8 cellular contexts compared by ENCODE assay signal in genomic region chr19:13149628-13150186, GRCh38. TPM values are rescaled to one million over a fixed set of nuclear protein-coding genes. Genes with fewer than 3 reads are reported as not detected.
DNase-seq lines count a peak whose midpoint lies in the region; ATAC-seq and TF ChIP-seq lines count a peak whose summit lies in the region.

No MANE protein-coding gene starts in this region.

- CTCF ChIA-PET in activated CD8-positive, alpha-beta memory T cell treated with anti-CD3 and anti-CD28 coated beads, Interleukin-2, amount 10 ng/mL, durations not matched to agents 7 days and 5 days (lab: Charles Lee), result interaction anchor here (0.5 to 2.6 kb wide), 15 partner anchors 9 to 1185 kb away, joined by 3 to 12 read pairs (median 5); partner anchors contain the start of genes NACC1 and ZNF763
- CTCF ChIA-PET in activated B cell treated with CpG ODN at 0.5 μM for 24 hours (lab: Charles Lee), result interaction anchor here (0.9 to 1.8 kb wide), 7 partner anchors 18 to 113 kb away, joined by 3 to 18 read pairs (median 3); partner anchors contain the start of gene NACC1

- peaks cover 16% of the 10 kb centered on the region for H3K4me1 Mint-ChIP-seq in activated CD8-positive, alpha-beta memory T cell treated with anti-CD3 and anti-CD28 coated beads, Interleukin-2, amount 10 ng/mL, durations not matched to agents 7 days and 5 days
- H3K4me1 Mint-ChIP-seq in activated B cell treated with CpG ODN at 0.5 μM for 24 hours, result peaks cover 34% of the 10 kb centered on the region

- DNase-seq in activated CD8-positive, alpha-beta memory T cell treated with anti-CD3 and anti-CD28 coated beads, Interleukin-2, amount 10 ng/mL, durations not matched to agents 7 days and 5 days, result peak; percentile 67
- DNase-seq in activated CD8-positive, alpha-beta memory T cell treated with anti-CD3 and anti-CD28 coated beads, Interleukin-2, amount 50 U/mL, for 4 hours, result no peak
- DNase-seq in LHCN-M2 (ENCODE audit: low read depth) (peak; percentile 44), activated B cell treated with CpG ODN at 0.5 μM for 24 hours (no peak), fibroblast of the aortic adventitia (ENCODE audit: low read depth) (peak; percentile 34), omental fat pad (ENCODE audit: low spot score) (no peak), dedifferentiated amniotic fluid mesenchymal stem cell (ENCODE audit: extremely low spot score) (no peak)

- no peaks in the 10 kb centered on the region for H3K27me3 Mint-ChIP-seq in activated CD8-positive, alpha-beta memory T cell treated with anti-CD3 and anti-CD28 coated beads, Interleukin-2, amount 10 ng/mL, durations not matched to agents 7 days and 5 days
- H3K27me3 Mint-ChIP-seq in activated B cell treated with CpG ODN at 0.5 μM for 24 hours, result no peaks in the 10 kb centered on the region

- H3K4me3 ChIP-seq in fibroblast of the aortic adventitia (ENCODE audit: low read depth, low read length), result peak overlapping the region; percentile 98

- intact Hi-C loops in activated B cell treated with CpG ODN at 0.5 μM for 24 hours (cut with micrococcal nuclease), result loop anchor here (1.0 to 10.0 kb wide), 9 partner anchors 17 to 988 kb away; partner anchors contain the start of genes ASF1B, CALR, LYL1 and RFX1

- peak overlapping the region; percentile 91 for H3K27ac Mint-ChIP-seq in activated CD8-positive, alpha-beta memory T cell treated with anti-CD3 and anti-CD28 coated beads, Interleukin-2, amount 10 ng/mL, durations not matched to agents 7 days and 5 days
- peak overlapping the region; percentile 99 for H3K27ac Mint-ChIP-seq in activated B cell treated with CpG ODN at 0.5 μM for 24 hours

- no peaks in the 10 kb centered on the region for H3K9me3 Mint-ChIP-seq in activated CD8-positive, alpha-beta memory T cell treated with anti-CD3 and anti-CD28 coated beads, Interleukin-2, amount 10 ng/mL, durations not matched to agents 7 days and 5 days (ENCODE audit: low read depth)
- H3K9me3 Mint-ChIP-seq in activated B cell treated with CpG ODN at 0.5 μM for 24 hours, result no peaks in the 10 kb centered on the region

- TF ChIP-seq CTCF in activated B cell treated with CpG ODN at 0.5 μM for 24 hours (IDR thresholded peaks at IDR 0.05), result no peak
- no peak for TF ChIP-seq CTCF in fibroblast of the aortic adventitia (IDR thresholded peaks at IDR 0.05; ENCODE audit: insufficient read depth, low read length)
- no peak for TF ChIP-seq CTCF in omental fat pad (IDR thresholded peaks at IDR 0.05)

- peaks cover 23% of the 10 kb centered on the region for H3K36me3 Mint-ChIP-seq in activated CD8-positive, alpha-beta memory T cell treated with anti-CD3 and anti-CD28 coated beads, Interleukin-2, amount 10 ng/mL, durations not matched to agents 7 days and 5 days
- H3K36me3 Mint-ChIP-seq in activated B cell treated with CpG ODN at 0.5 μM for 24 hours (ENCODE audit: low read depth), result peaks cover 42% of the 10 kb centered on the region

- ATAC-seq in activated CD8-positive, alpha-beta memory T cell treated with anti-CD3 and anti-CD28 coated beads, Interleukin-2, amount 10 ng/mL, durations not matched to agents 7 days and 5 days, result peak; percentile 2
- ATAC-seq in activated B cell treated with CpG ODN at 0.5 μM for 24 hours (ENCODE audit: low read depth) (peak; percentile 2), omental fat pad (ENCODE audit: low FRiP score) (peak; percentile 4), GM18873 (IDR thresholded peaks at IDR 0.05; ENCODE audit: low FRiP score, unreplicated experiment) (no peak)

- POLR2A ChIA-PET in activated B cell treated with CpG ODN at 0.5 μM for 24 hours (lab: Charles Lee), result interaction anchor here (0.6 to 5.0 kb wide), 18 partner anchors 17 to 1350 kb away, joined by 3 to 258 read pairs (median 4); partner anchors contain the start of genes LYL1, NACC1 and TRMT1

- H3K4me3 Mint-ChIP-seq in activated CD8-positive, alpha-beta memory T cell treated with anti-CD3 and anti-CD28 coated beads, Interleukin-2, amount 10 ng/mL, durations not matched to agents 7 days and 5 days, result peak overlapping the region; percentile 96
- peak overlapping the region; percentile 99 for H3K4me3 Mint-ChIP-seq in activated B cell treated with CpG ODN at 0.5 μM for 24 hours

RNA-seq across cellular contexts. Expression of gene STX10, which starts 0.5 kb away (rescaled TPM):
- total RNA-seq in activated CD8-positive, alpha-beta memory T cell treated with anti-CD3 and anti-CD28 coated beads, Interleukin-2, amount 10 ng/mL, durations not matched to agents 7 days and 5 days, result 10 to 100 TPM; 58.6 to 70.1 TPM
- total RNA-seq in LHCN-M2 (2014; rRNA removed), result 76.4 and 78.6 TPM in 2 replicates
- 79.3 TPM for polyA plus RNA-seq in LHCN-M2 (2012)
- 41.7 and 43.6 TPM in 2 replicates for total RNA-seq in activated B cell treated with CpG ODN at 0.5 μM for 24 hours
- total RNA-seq in fibroblast of the aortic adventitia (ENCODE audit: low replicate concordance), result 62.7 and 122 TPM in 2 replicates
- 10 to 100 TPM; 41.0 to 97.6 (median 53.9) TPM for total RNA-seq in omental fat pad

RNA-seq across cellular contexts. Expression of gene IER2, which starts 0.5 kb away (rescaled TPM):
- 100 to 1,000 TPM; 148 to 209 TPM for total RNA-seq in activated CD8-positive, alpha-beta memory T cell treated with anti-CD3 and anti-CD28 coated beads, Interleukin-2, amount 10 ng/mL, durations not matched to agents 7 days and 5 days
- total RNA-seq in LHCN-M2 (2014; rRNA removed), result 13.6 and 14.7 TPM in 2 replicates
- polyA plus RNA-seq in LHCN-M2 (2012), result 31.1 TPM
- 116 and 119 TPM in 2 replicates for total RNA-seq in activated B cell treated with CpG ODN at 0.5 μM for 24 hours
- total RNA-seq in fibroblast of the aortic adventitia (ENCODE audit: low replicate concordance), result 20.3 and 43.5 TPM in 2 replicates
- 100 to 1,000 TPM; 110 to 253 (median 210) TPM for total RNA-seq in omental fat pad

RNA-seq across cellular contexts. Expression of gene NACC1, which starts 31.6 kb away (rescaled TPM):
- 10 to 100 TPM; 82.2 to 96.0 TPM for total RNA-seq in activated CD8-positive, alpha-beta memory T cell treated with anti-CD3 and anti-CD28 coated beads, Interleukin-2, amount 10 ng/mL, durations not matched to agents 7 days and 5 days
- 84.1 and 86.1 TPM in 2 replicates for total RNA-seq in LHCN-M2 (2014; rRNA removed)
- polyA plus RNA-seq in LHCN-M2 (2012), result 51.7 TPM
- 62.1 and 68.8 TPM in 2 replicates for total RNA-seq in activated B cell treated with CpG ODN at 0.5 μM for 24 hours
- total RNA-seq in fibroblast of the aortic adventitia (ENCODE audit: low replicate concordance), result 11.5 and 51.2 TPM in 2 replicates
- total RNA-seq in omental fat pad, result 10 to 100 TPM; 12.0 to 44.7 (median 23.0) TPM

RNA-seq across cellular contexts. Expression of gene TRMT1, which starts 33.2 kb away (rescaled TPM):
- 10 to 100 TPM; 43.2 to 50.2 TPM for total RNA-seq in activated CD8-positive, alpha-beta memory T cell treated with anti-CD3 and anti-CD28 coated beads, Interleukin-2, amount 10 ng/mL, durations not matched to agents 7 days and 5 days
- total RNA-seq in LHCN-M2 (2014; rRNA removed), result 39.6 and 40.0 TPM in 2 replicates
- 19.9 TPM for polyA plus RNA-seq in LHCN-M2 (2012)
- 111 and 113 TPM in 2 replicates for total RNA-seq in activated B cell treated with CpG ODN at 0.5 μM for 24 hours
- 19.2 and 23.9 TPM in 2 replicates for total RNA-seq in fibroblast of the aortic adventitia (ENCODE audit: low replicate concordance)
- total RNA-seq in omental fat pad, result 10 to 100 TPM; 27.0 to 70.5 (median 39.2) TPM

RNA-seq across cellular contexts. Expression of gene LYL1, which starts 47.0 kb away (rescaled TPM):
- total RNA-seq in activated CD8-positive, alpha-beta memory T cell treated with anti-CD3 and anti-CD28 coated beads, Interleukin-2, amount 10 ng/mL, durations not matched to agents 7 days and 5 days, result under 1 TPM; 0.49 to 0.64 TPM
- total RNA-seq in LHCN-M2 (2014; rRNA removed), result not detected in 2 replicates
- 0.04 TPM for polyA plus RNA-seq in LHCN-M2 (2012)
- 67.1 and 74.8 TPM in 2 replicates for total RNA-seq in activated B cell treated with CpG ODN at 0.5 μM for 24 hours
- total RNA-seq in fibroblast of the aortic adventitia (ENCODE audit: low replicate concordance), result 0.63 and 1.4 TPM in 2 replicates
- total RNA-seq in omental fat pad, result 10 to 100 TPM in 3 of 4 donors, 1 to 10 TPM in 1; 5.5 to 29.9 (median 20.5) TPM

Comparison
In these comparisons a context has a peak if more than half of its experiments do, and no peak if none do; other contexts are left out.
1. DNase-seq: peak in activated CD8-positive, alpha-beta memory T cell treated with anti-CD3 and anti-CD28 coated beads, Interleukin-2, amount 10 ng/mL, durations not matched to agents 7 days and 5 days (single experiment), LHCN-M2 (single experiment) and fibroblast of the aortic adventitia (single experiment); none in activated CD8-positive, alpha-beta memory T cell treated with anti-CD3 and anti-CD28 coated beads, Interleukin-2, amount 50 U/mL, for 4 hours (single experiment), activated B cell treated with CpG ODN at 0.5 μM for 24 hours (single experiment), omental fat pad (single experiment) and dedifferentiated amniotic fluid mesenchymal stem cell (single experiment).